14 cellular contexts compared by ENCODE assay signal in the genomic region with DNA sequence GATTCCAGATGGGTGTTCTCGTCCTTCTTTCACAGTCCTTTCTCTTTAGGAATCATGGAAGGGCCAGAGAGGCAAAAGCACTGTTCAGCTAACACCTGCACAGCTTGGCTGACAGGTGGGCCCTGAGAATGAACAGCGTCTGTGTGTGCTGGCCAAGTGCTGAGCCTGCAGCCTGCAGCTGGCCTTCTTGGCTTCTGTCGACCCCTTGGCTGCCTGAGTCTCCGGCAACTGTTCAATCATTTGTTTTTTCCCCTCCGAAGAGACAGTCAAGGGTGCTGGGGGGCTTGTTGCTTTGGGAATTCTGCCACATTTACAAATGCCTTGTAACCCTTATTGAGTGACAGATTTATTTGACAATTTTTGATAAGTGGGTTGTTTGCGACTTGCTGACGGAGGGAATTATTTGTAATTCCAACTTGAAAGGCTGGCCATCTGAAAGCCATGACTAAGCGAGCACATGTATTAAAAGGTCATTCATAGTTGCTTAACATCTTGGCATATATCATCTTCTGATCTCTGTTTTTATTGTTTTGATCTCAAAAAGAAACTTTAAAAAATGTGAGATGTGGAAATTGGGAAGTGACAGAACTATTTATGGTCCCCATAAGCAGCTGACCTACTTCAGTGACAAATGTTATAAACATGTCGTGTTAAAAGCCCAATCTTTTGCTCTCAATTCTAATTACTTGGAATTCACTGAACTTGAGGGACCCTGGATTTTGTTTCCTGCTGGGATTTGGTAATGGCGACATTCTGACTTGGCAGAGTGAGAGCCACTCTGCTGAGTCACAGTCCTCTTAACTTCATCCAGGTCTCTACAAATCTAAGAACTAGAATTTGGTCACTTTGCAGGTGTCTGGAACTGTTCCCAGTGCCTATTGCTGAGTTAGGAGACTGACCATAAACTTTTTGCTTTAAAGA. TPM values are rescaled to one million over a fixed set of nuclear protein-coding genes. Genes with fewer than 3 reads are reported as not detected.
A peak's percentile ranks its signal among the peaks of the same experiment; 100 is the strongest.
DNase-seq lines count a peak whose midpoint lies in the region; ATAC-seq, FAIRE-seq and TF ChIP-seq lines count a peak whose summit lies in the region.
"Had no signal": no experiment of that assay in that cellular context is flagged by ENCODE, and none has a peak within 500 bp of the region (broad histone marks: within the 10 kb centered on the region; RNA-seq: fewer than 3 reads in every experiment).

No MANE protein-coding gene starts in this region.

- no peak for ATAC-seq in HepG2
- no peak for ATAC-seq in HG03520 (IDR thresholded peaks at IDR 0.05; ENCODE audit: unreplicated experiment)
- ATAC-seq in left colon: no peak

- H3K36me3 ChIP-seq in liver (ENCODE audit: control insufficient read depth in 4 of 4, insufficient read depth in 3 of 4, low read depth in 1 of 4, low read length in 3 of 4) (no peaks in the 10 kb centered on the region), HepG2 (replicated peaks in 1 of 2; ENCODE audit: control insufficient read depth in 1 of 2, insufficient read depth in 2 of 2, low read length in 2 of 2) (no peaks in the 10 kb centered on the region)

- no peak for TF ChIP-seq CTCF in liver (IDR thresholded peaks at IDR 0.05; ENCODE audit: low read depth, low read length, missing input control)
- no peak for TF ChIP-seq CTCF in HepG2 (CRISPR knock-in tag; IDR thresholded peaks at IDR 0.05)
- TF ChIP-seq CTCF in astrocyte of the spinal cord (IDR thresholded peaks at IDR 0.05; ENCODE audit: low read depth, low read length): no peak

- no peaks in the 10 kb centered on the region for H3K27me3 ChIP-seq in liver (ENCODE audit: control insufficient read depth in 4 of 4, insufficient read depth in 4 of 4, low read length in 3 of 4)
- H3K27me3 ChIP-seq in HepG2 (ENCODE audit: control insufficient read depth in 1 of 2, insufficient read depth in 2 of 2, low read length in 2 of 2): peaks cover 2 to 5% of the 10 kb centered on the region in 2 experiments; a peak in 3 of 5 replicates

- POLR2A ChIA-PET in HepG2 (lab: Yijun Ruan, JAX): no interaction called here

- H3K27ac ChIP-seq in liver (ENCODE audit: low read depth in 1 of 2, low read length in 2 of 2) (no peak overlapping the region), HepG2 (ENCODE audit: extremely low read length, insufficient read depth, low read length) (no peak overlapping the region)
- H3K27ac ChIP-seq: parathyroid adenoma, VCaP had no signal

- no peak for DNase-seq in HepG2 (ENCODE audit: low spot score)
- DNase-seq in astrocyte of the spinal cord (ENCODE audit: low read depth, low spot score): peak; percentile 24
- peak; percentile 43 for DNase-seq in kidney tubule cell (ENCODE audit: low spot score)
- DNase-seq in activated CD8-positive, alpha-beta memory T cell treated with anti-CD3 and anti-CD28 coated beads, Interleukin-2, amount 50 U/mL, for 4 hours: no peak
- no peak for DNase-seq in left colon
- DNase-seq in OCI-M2 (lab: John Stamatoyannopoulos, UW; ENCODE audit: unreplicated experiment): no peak
- DNase-seq: GF-D8; KG1; midbrain; stimulated activated CD4-positive, alpha-beta T cell treated with anti-CD3 and anti-CD28 coated beads, Interleukin-4, amount 100 ng/mL, for 4 hours had no signal

- no peak overlapping the region for H2AFZ ChIP-seq in HepG2 (ENCODE audit: low read length)
- H2AFZ ChIP-seq: parathyroid adenoma had no signal

- TF ChIP-seq EP300 in HepG2 (IDR thresholded peaks at IDR 0.05; ENCODE audit: low read depth in 2 of 2, low read length in 2 of 2): no peak
- no peak for TF ChIP-seq EP300 in HepG2 (CRISPR knock-in tag; IDR thresholded peaks at IDR 0.05; ENCODE audit: borderline replicate concordance)

- H4K20me1 ChIP-seq in HepG2 (ENCODE audit: insufficient read depth, low read length): no peaks in the 10 kb centered on the region

- no TSS peak for BruUV-seq in HepG2 (replicated peaks; lab: Mats Ljungman, UMichigan)

- H3K9ac ChIP-seq in liver (ENCODE audit: low read depth in 1 of 2, low read length in 2 of 2) (no peak overlapping the region), HepG2 (ENCODE audit: insufficient read depth, low read depth, low read length) (no peak overlapping the region)
- H3K9ac ChIP-seq: parathyroid adenoma had no signal

- no peak for TF ChIP-seq POLR2A in HepG2 (IDR thresholded peaks at IDR 0.05; ENCODE audit: insufficient read depth in 1 of 2, low read depth in 2 of 2, low read length in 2 of 2)

- no peak for FAIRE-seq in HepG2 (lab: Jason Lieb, UNC)

- CTCF ChIA-PET in HepG2 (lab: Yijun Ruan, JAX; ENCODE audit: low intra/inter-chr PET ratio, low total read pairs): no interaction called here

- in situ Hi-C loops in HepG2 (cut with HindIII; ENCODE audit: extremely low pct_ligation_motif_present, low pct_unique_long_range_greater_than_20kb): no loop called here
- in situ Hi-C loops in astrocyte of the spinal cord (cut with HindIII; ENCODE audit: low sequenced_read_pairs): no loop called here

- no peak for TF ChIP-seq RAD21 in liver (IDR thresholded peaks at IDR 0.05)
- no peak for TF ChIP-seq RAD21 in HepG2 (CRISPR knock-in tag; IDR thresholded peaks at IDR 0.05)

- no peaks in the 10 kb centered on the region for H3K79me2 ChIP-seq in HepG2 (ENCODE audit: insufficient read depth, low read length)
- H3K79me2 ChIP-seq: parathyroid adenoma had no signal

- 69% methylated on average over 10 of the region's 10 CpGs for WGBS in liver
- 26% methylated on average over 10 of the region's 10 CpGs for WGBS in HepG2 (ENCODE audit: low lambda C conversion rate)

- H3K4me1 ChIP-seq in liver (ENCODE audit: control insufficient read depth in 4 of 4, insufficient read depth in 4 of 4, low read length in 3 of 4) (peaks cover 0 to 4% (median 3%) of the 10 kb centered on the region in 4 donors), HepG2 (ENCODE audit: insufficient read depth, low read length) (no peaks in the 10 kb centered on the region)
- H3K4me1 ChIP-seq: parathyroid adenoma had no signal

- H3K4me2 ChIP-seq in HepG2 (ENCODE audit: low read depth, low read length): no peak overlapping the region

- H3K9me3 ChIP-seq in liver (ENCODE audit: control insufficient read depth in 4 of 4, low read length in 3 of 4) (no peaks in the 10 kb centered on the region), HepG2 (ENCODE audit: low read length) (no peaks in the 10 kb centered on the region)

- H3K4me3 ChIP-seq in liver (ENCODE audit: low read depth in 1 of 3, low read length in 3 of 3) (no peak overlapping the region), HepG2 (replicated peaks in 1 of 3; ENCODE audit: insufficient read depth in 1 of 3, low read depth in 2 of 3, low read length in 3 of 3) (no peak overlapping the region), astrocyte of the spinal cord (ENCODE audit: low read depth, low read length) (no peak overlapping the region)

- intact Hi-C loops in HepG2 (cut with micrococcal nuclease; ENCODE audit: unreplicated experiment): no loop called here
- intact Hi-C loops in left colon (cut with DNase I, micrococcal nuclease): no loop called here

TF ChIP-seq in HepG2, 621 proteins besides CTCF, POLR2A, EP300 and RAD21:
- TF ChIP-seq ATF6 (CRISPR knock-in tag; conservative IDR thresholded peaks at IDR 0.05) (no peak), HOXD1 (CRISPR knock-in tag; IDR thresholded peaks at IDR 0.05) (no peak), ZNF432 (CRISPR knock-in tag; IDR thresholded peaks at IDR 0.05; ENCODE audit: borderline replicate concordance) (no peak), ZNF431 (CRISPR knock-in tag; IDR thresholded peaks at IDR 0.05; ENCODE audit: borderline replicate concordance, low read depth) (no peak), ZNF124 (CRISPR knock-in tag; IDR thresholded peaks at IDR 0.05) (no peak), ZKSCAN8 (CRISPR knock-in tag; IDR thresholded peaks at IDR 0.05; ENCODE audit: borderline replicate concordance) (no peak)

RNA-seq across cellular contexts. Expression of gene FERMT1, which starts 41.9 kb away (rescaled TPM):
- total RNA-seq in liver (under 1 TPM; 0.25 to 0.42 TPM), HepG2 (2016; rRNA removed; fragmentation: Illumina TruSeq; extraction: Trizol) (29.5 and 39.1 TPM in 2 replicates), left colon (10 to 100 TPM; 62.0 to 79.7 TPM)
- polyA plus RNA-seq in liver (under 1 TPM; 0.11 to 0.16 TPM), HepG2 (2011; rRNA removed) (15.1 and 15.8 TPM in 2 replicates)
- total RNA-seq in HepG2 (2016; cell fraction: cytosol; rRNA removed; fragmentation: Illumina TruSeq; extraction: Trizol; ENCODE audit: low read depth): 4.8 and 6.7 TPM in 2 replicates
- total RNA-seq in HepG2 (2016; cell fraction: insoluble cytoplasmic fraction; rRNA removed; fragmentation: Illumina TruSeq; extraction: Trizol): 29.9 and 33.9 TPM in 2 replicates
- 27.3 and 30.6 TPM in 2 replicates for total RNA-seq in HepG2 (2016; cell fraction: membrane; rRNA removed; fragmentation: Illumina TruSeq; extraction: Trizol)
- 18.7 and 22.5 TPM in 2 replicates for total RNA-seq in HepG2 (2016; cell fraction: nucleus; rRNA removed; fragmentation: Illumina TruSeq; extraction: Trizol)
- 8.4 and 8.5 TPM in 2 replicates for polyA plus RNA-seq in HepG2 (2011; cell fraction: cytosol; rRNA removed)
- polyA plus RNA-seq in HepG2 (2011; cell fraction: nucleus; rRNA removed): 9.7 and 11.7 TPM in 2 replicates
- 9.2 and 11.7 TPM in 2 replicates for polyA plus RNA-seq in HepG2 (2012)
- 4.0 and 4.4 TPM in 2 replicates for polyA plus RNA-seq in HepG2 (2016; cell fraction: cytosol; fragmentation: Illumina TruSeq; extraction: Trizol; ENCODE audit: low read depth)
- polyA plus RNA-seq in HepG2 (2016; cell fraction: insoluble cytoplasmic fraction; fragmentation: Illumina TruSeq; extraction: Trizol; ENCODE audit: low read depth): 30.4 and 37.6 TPM in 2 replicates
- 18.3 and 18.7 TPM in 2 replicates for polyA plus RNA-seq in HepG2 (2016; cell fraction: membrane; fragmentation: Illumina TruSeq; extraction: Trizol; ENCODE audit: low read depth)
- polyA plus RNA-seq in HepG2 (2016; cell fraction: nucleus; fragmentation: Illumina TruSeq; extraction: Trizol; ENCODE audit: insufficient read depth, low read depth): 23.6 and 24.8 TPM in 2 replicates
- polyA minus RNA-seq in HepG2 (2011; rRNA and poly(A)+ RNA removed; ENCODE audit: low replicate concordance): 11.6 and 13.1 TPM in 2 replicates
- polyA minus RNA-seq in HepG2 (2011; cell fraction: cytosol; rRNA and poly(A)+ RNA removed): 13.8 and 15.1 TPM in 2 replicates
- polyA minus RNA-seq in HepG2 (2011; cell fraction: nucleus; rRNA and poly(A)+ RNA removed): 21.9 and 29.1 TPM in 2 replicates

Comparison
In these comparisons a context has a peak if more than half of its experiments do, and no peak if none do; other contexts are left out.
1. RNA of gene FERMT1, which starts 41.9 kb away (total RNA-seq): 62.0 to 79.7 TPM in left colon and 4.8 to 39.1 TPM in HepG2; 0.25 to 0.42 TPM in liver; every median in the first group is over 4 times any median in the second.
2. DNase-seq: peak in astrocyte of the spinal cord (single experiment) and kidney tubule cell (single experiment); none in HepG2 (single experiment), activated CD8-positive, alpha-beta memory T cell treated with anti-CD3 and anti-CD28 coated beads, Interleukin-2, amount 50 U/mL, for 4 hours (single experiment), left colon (0 of 2) and OCI-M2 (single experiment).